17 cellular contexts compared by ENCODE assay signal in the genomic region with DNA sequence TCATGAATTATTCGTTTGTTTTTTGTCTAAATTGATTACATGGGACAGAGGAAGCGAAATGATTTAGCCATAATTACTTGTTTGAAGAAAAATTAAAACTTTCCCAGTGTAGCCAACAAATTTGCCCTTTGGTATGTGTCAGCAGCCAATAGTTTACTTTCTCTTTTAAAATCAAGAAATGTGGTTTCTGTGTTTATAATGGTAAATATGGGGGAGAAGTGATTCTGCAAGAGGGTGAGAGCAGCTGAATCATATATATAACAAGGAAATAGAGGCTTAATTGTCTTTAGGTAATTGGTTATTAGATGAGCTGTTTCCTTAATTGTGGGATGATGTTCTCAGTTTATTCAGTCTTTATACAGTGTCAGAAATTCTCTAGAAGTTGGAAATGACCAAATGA.
DNase-seq lines count a peak whose midpoint lies in the region; ATAC-seq and TF ChIP-seq lines count a peak whose summit lies in the region.
"Had no signal": no experiment of that assay in that cellular context is flagged by ENCODE, and none has a peak within 500 bp of the region (broad histone marks: within the 10 kb centered on the region; RNA-seq: fewer than 3 reads in every experiment).

No MANE protein-coding gene starts in this region.

- H2AK9ac ChIP-seq in IMR-90 (replicated peaks; ENCODE audit: low read depth, low read length, poor library complexity) = no peak overlapping the region

- no peak overlapping the region for H2BK20ac ChIP-seq in IMR-90 (ENCODE audit: low read depth, low read length)

- H3K14ac ChIP-seq in IMR-90 (replicated peaks; ENCODE audit: low read depth, low read length) = no peak overlapping the region

- ATAC-seq in stimulated activated naive CD8-positive, alpha-beta T cell treated with anti-CD3 and anti-CD28 coated beads, Interleukin-15, amount 100 ng/mL, for 72 hours = peak; percentile 45
- no peak for ATAC-seq in stimulated activated naive CD8-positive, alpha-beta T cell treated with anti-CD3 and anti-CD28 coated beads, Interleukin-15, Interleukin-2, amounts not matched to agents 100 U/mL and 50 U/mL, for 24 hours
- peak; percentile 77 for ATAC-seq in IMR-90 (ENCODE audit: low read depth)
- ATAC-seq in left lobe of liver = peak; percentile 40
- ATAC-seq: A549 had no signal

- CTCF ChIA-PET in IMR-90 (lab: Yijun Ruan, JAX) = interaction anchor here (1.1 kb wide), 1 partner anchor 10 kb away, joined by 5 read pairs; no protein-coding TSS in a partner anchor

- H3K27ac Mint-ChIP-seq in stimulated activated naive CD8-positive, alpha-beta T cell treated with anti-CD3 and anti-CD28 coated beads, Interleukin-15, amount 100 ng/mL, for 72 hours = no peak overlapping the region
- H3K27ac Mint-ChIP-seq: CD4-positive, alpha-beta memory T cell; IgD-negative memory B cell had no signal

- no peak overlapping the region for H4K91ac ChIP-seq in IMR-90 (ENCODE audit: insufficient read depth, low read depth, low read length)

- in situ Hi-C loops in IMR-90 (cut with MboI; ENCODE audit: low sequenced_read_pairs) = no loop called here

- no peak overlapping the region for H3K4ac ChIP-seq in IMR-90 (ENCODE audit: low read depth, low read length)

- H4K20me1 ChIP-seq in IMR-90 (ENCODE audit: insufficient read depth, low read length) = no peaks in the 10 kb centered on the region

- H3K27me3 ChIP-seq in IMR-90 (ENCODE audit: control insufficient read depth, insufficient read depth, low read length) = no peaks in the 10 kb centered on the region
- H3K27me3 ChIP-seq: BE2C had no signal

- no peaks in the 10 kb centered on the region for H3K9me3 Mint-ChIP-seq in stimulated activated naive CD8-positive, alpha-beta T cell treated with anti-CD3 and anti-CD28 coated beads, Interleukin-15, amount 100 ng/mL, for 72 hours
- H3K9me3 Mint-ChIP-seq: CD4-positive, alpha-beta memory T cell; IgD-negative memory B cell had no signal

- no peak for DNase-seq in stimulated activated naive CD8-positive, alpha-beta T cell treated with anti-CD3 and anti-CD28 coated beads, Interleukin-15, amount 100 ng/mL, for 72 hours
- no peak for DNase-seq in stimulated activated naive CD8-positive, alpha-beta T cell treated with anti-CD3 and anti-CD28 coated beads, Interleukin-15, Interleukin-2, amounts not matched to agents 100 U/mL and 50 U/mL, for 24 hours
- DNase-seq in IMR-90 (peak; percentile 2), left lobe of liver (ENCODE audit: low spot score) (no peak), NCI-H1417 treated with DMSO at 0.1 percent for 48 hours (lab: John Stamatoyannopoulos, UW) (no peak), lower leg skin (ENCODE audit: low spot score in 2 of 2) (no peak), iPS-NIHi7 (ENCODE audit: extremely low spot score) (no peak)
- DNase-seq: BE2C; CD4-positive, alpha-beta memory T cell; COR-L47; DND-41; GDM1; GM23248; H7 had no signal

- no peaks in the 10 kb centered on the region for H3K27me3 Mint-ChIP-seq in stimulated activated naive CD8-positive, alpha-beta T cell treated with anti-CD3 and anti-CD28 coated beads, Interleukin-15, amount 100 ng/mL, for 72 hours
- H3K27me3 Mint-ChIP-seq: CD4-positive, alpha-beta memory T cell; IgD-negative memory B cell had no signal

- no peaks in the 10 kb centered on the region; a peak in 1 of 4 replicates for H3K79me1 ChIP-seq in IMR-90 (ENCODE audit: low read depth in 1 of 2, low read length in 2 of 2)

- WGBS in IMR-90 (ENCODE audit: extremely low coverage in 2 of 2, insufficient read length in 1 of 2), 2 experiments = no CpG with 5 or more reads among the region's 2 CpGs
- WGBS in lower leg skin, 2 donors = 81 to 87% methylated on average over 2 of the region's 2 CpGs

- H2BK120ac ChIP-seq in IMR-90 (ENCODE audit: low read depth, low read length) = no peak overlapping the region

- no peak for TF ChIP-seq RAD21 in IMR-90 (IDR thresholded peaks at IDR 0.05; ENCODE audit: low read length)

- H3K36me3 ChIP-seq in IMR-90 (ENCODE audit: control insufficient read depth, insufficient read depth, low read length) = peaks cover 1% of the 10 kb centered on the region; the same call in 1 of the 2 replicates
- H3K36me3 ChIP-seq: BE2C had no signal

- H3K4me1 Mint-ChIP-seq in stimulated activated naive CD8-positive, alpha-beta T cell treated with anti-CD3 and anti-CD28 coated beads, Interleukin-15, amount 100 ng/mL, for 72 hours = no peaks in the 10 kb centered on the region
- H3K4me1 Mint-ChIP-seq: CD4-positive, alpha-beta memory T cell; IgD-negative memory B cell had no signal

- H2BK5ac ChIP-seq in IMR-90 (ENCODE audit: low read depth, low read length, poor library complexity, severe bottlenecking) = no peak overlapping the region

- no peak overlapping the region for H3K4me2 ChIP-seq in IMR-90 (ENCODE audit: low read depth, low read length)
- H3K4me2 ChIP-seq: A549 had no signal

- intact Hi-C loops in IMR-90 (cut with micrococcal nuclease) = no loop called here
- intact Hi-C loops in lower leg skin (cut with DNase I; ENCODE audit: low total_unique reads) = no loop called here

- no peak overlapping the region for H4K5ac ChIP-seq in IMR-90 (ENCODE audit: low read depth, low read length)

- no peak overlapping the region for H3K18ac ChIP-seq in IMR-90 (ENCODE audit: low read depth, low read length)

- no peak overlapping the region for H3K56ac ChIP-seq in IMR-90 (ENCODE audit: extremely low read depth, insufficient read depth, low read length)

- no peaks in the 10 kb centered on the region for H3K9me1 ChIP-seq in IMR-90 (ENCODE audit: insufficient read depth, low read length)

- TF ChIP-seq POLR2A in IMR-90 (IDR thresholded peaks at IDR 0.05; ENCODE audit: low read depth, low read length) = no peak
- TF ChIP-seq POLR2A in lower leg skin (IDR thresholded peaks at IDR 0.05) = no peak

- POLR2A ChIA-PET in IMR-90 (lab: Charles Lee; ENCODE audit: unreplicated experiment) = no interaction called here

- H3K9me3 ChIP-seq in IMR-90 (ENCODE audit: control insufficient read depth, insufficient read depth, low read length) = no peaks in the 10 kb centered on the region
- H3K9me3 ChIP-seq: A549, BE2C had no signal

- no peak overlapping the region for H4K8ac ChIP-seq in IMR-90 (ENCODE audit: low read depth in 2 of 2, low read length in 2 of 2)

- no peak overlapping the region for H3K9ac ChIP-seq in IMR-90 (ENCODE audit: low read depth, low read length)
- H3K9ac ChIP-seq: GM23248 had no signal

- H2BK15ac ChIP-seq in IMR-90 (ENCODE audit: low read depth, low read length) = no peak overlapping the region

- H3K4me1 ChIP-seq in IMR-90 (ENCODE audit: control insufficient read depth, insufficient read depth, low read length) = peaks cover 3% of the 10 kb centered on the region; the same call in 1 of the 2 replicates
- H3K4me1 ChIP-seq: A549, BE2C had no signal

- TF ChIP-seq CTCF in IMR-90 (conservative IDR thresholded peaks at IDR 0.05; ENCODE audit: low read depth, low read length) (no peak), lower leg skin (IDR thresholded peaks at IDR 0.05) (no peak)

- no peak overlapping the region for H3K4me3 Mint-ChIP-seq in stimulated activated naive CD8-positive, alpha-beta T cell treated with anti-CD3 and anti-CD28 coated beads, Interleukin-15, amount 100 ng/mL, for 72 hours
- H3K4me3 Mint-ChIP-seq: CD4-positive, alpha-beta memory T cell; IgD-negative memory B cell had no signal

- no peak overlapping the region for H2AFZ ChIP-seq in IMR-90 (replicated peaks; ENCODE audit: low read length, poor library complexity)
- H2AFZ ChIP-seq: GM23248 had no signal

- no peak overlapping the region for H3K4me3 ChIP-seq in IMR-90 (ENCODE audit: insufficient read depth, low read depth, low read length)
- no peak overlapping the region for H3K4me3 ChIP-seq in lower leg skin (ENCODE audit: low read depth, poor library complexity, severe bottlenecking)
- H3K4me3 ChIP-seq: A549, GM23248 had no signal

- no peak overlapping the region for H3K23ac ChIP-seq in IMR-90 (ENCODE audit: low read depth, low read length)

- no peak overlapping the region for H2AK5ac ChIP-seq in IMR-90 (ENCODE audit: low read depth, low read length)

- no TSS peak for BruUV-seq in IMR-90 (replicated peaks; lab: Mats Ljungman, UMichigan)

- H3K27ac ChIP-seq in IMR-90 (ENCODE audit: insufficient read depth, low read length) = no peak overlapping the region
- H3K27ac ChIP-seq: A549, C4-2B, GM23248 had no signal

- dilution Hi-C loops in IMR-90 (cut with HindIII; ENCODE audit: low sequenced_read_pairs, unreplicated experiment) = no loop called here

TF ChIP-seq in IMR-90, 13 proteins besides CTCF, POLR2A, EP300 and RAD21 (continues in another document):
- TF ChIP-seq CHD1 (IDR thresholded peaks at IDR 0.05; ENCODE audit: low read depth, low read length) (no peak), MXI1 (IDR thresholded peaks at IDR 0.05; ENCODE audit: borderline replicate concordance, low read depth, low read length) (no peak), RCOR1 (IDR thresholded peaks at IDR 0.05; ENCODE audit: insufficient replicate concordance, low read length) (no peak), SMC3 (IDR thresholded peaks at IDR 0.05; ENCODE audit: low read depth, low read length) (no peak), BHLHE40 (IDR thresholded peaks at IDR 0.05; ENCODE audit: low read depth, low read length) (no peak), USF2 (IDR thresholded peaks at IDR 0.05; ENCODE audit: low read depth, low read length) (no peak), RFX5 (IDR thresholded peaks at IDR 0.05; ENCODE audit: low read depth, low read length) (no peak), MAFK (IDR thresholded peaks at IDR 0.05; ENCODE audit: low read depth, low read length) (no peak), CEBPB (IDR thresholded peaks at IDR 0.05; ENCODE audit: low read depth, low read length) (no peak), FOS (IDR thresholded peaks at IDR 0.05; ENCODE audit: low read depth, low read length) (no peak), NFE2L2 (IDR thresholded peaks at IDR 0.05; ENCODE audit: low read depth, low read length) (no peak), ELK1 (IDR thresholded peaks at IDR 0.05; ENCODE audit: borderline replicate concordance, low read depth, low read length) (no peak)
